29 cellular contexts compared by ENCODE assay signal in genomic region chr18:47978603-47979002, GRCh38.
"Had no signal": no experiment of that assay in that cellular context is flagged by ENCODE, and none has a peak within 500 bp of the region (broad histone marks: within the 10 kb centered on the region; RNA-seq: fewer than 3 reads in every experiment).

No MANE protein-coding gene starts in this region.

- H3K36me3 Mint-ChIP-seq: activated naive CD4-positive, alpha-beta T cell treated with anti-CD3 and anti-CD28 coated beads, Interleukin-2, amount 50 U/mL, for 24 hours; activated naive CD8-positive, alpha-beta T cell treated with anti-CD3 and anti-CD28 coated beads, Interleukin-2, amount 10 ng/mL, durations not matched to agents 7 days and 5 days had no signal

- H3K4me1 Mint-ChIP-seq: activated CD4-positive, alpha-beta T cell treated with anti-CD3 and anti-CD28 coated beads, Interleukin-2, amount 10 ng/mL, durations not matched to agents 24 days and 14 days; activated naive CD4-positive, alpha-beta T cell treated with anti-CD3 and anti-CD28 coated beads, Interleukin-2, amount 50 U/mL, for 24 hours; activated naive CD8-positive, alpha-beta T cell treated with anti-CD3 and anti-CD28 coated beads, Interleukin-2, amount 10 ng/mL, durations not matched to agents 7 days and 5 days; central memory CD8-positive, alpha-beta T cell had no signal

- H3K9me3 Mint-ChIP-seq: activated CD4-positive, alpha-beta T cell treated with anti-CD3 and anti-CD28 coated beads, Interleukin-2, amount 10 ng/mL, durations not matched to agents 24 days and 14 days; activated naive CD4-positive, alpha-beta T cell treated with anti-CD3 and anti-CD28 coated beads, Interleukin-2, amount 50 U/mL, for 24 hours; activated naive CD8-positive, alpha-beta T cell treated with anti-CD3 and anti-CD28 coated beads, Interleukin-2, amount 10 ng/mL, durations not matched to agents 7 days and 5 days; activated T-cell treated with anti-CD3 and anti-CD28 coated beads, Interleukin-2, amount 50 U/mL, for 24 hours; activated T-helper 2 cell treated with anti-CD3 and anti-CD28 coated beads, Interferon-gamma antibody, Interleukin-2, Interleukin-4, amounts not matched to agents 10 μg/mL and 5 μg/mL and 100 μg/mL, durations not matched to agents 14 hours and 24 hours and 36 hours; central memory CD8-positive, alpha-beta T cell had no signal

- DNase-seq: activated CD4-positive, alpha-beta T cell treated with anti-CD3 and anti-CD28 coated beads, Interleukin-2, amount 10 ng/mL, durations not matched to agents 24 days and 14 days; activated CD4-positive, alpha-beta T cell treated with anti-CD3 and anti-CD28 coated beads, Interleukin-2, amount 50 U/mL, for 48 hours; activated CD8-positive, alpha-beta T cell treated with anti-CD3 and anti-CD28 coated beads, Interleukin-2, amount 10 ng/mL, durations not matched to agents 7 days and 5 days; activated gamma-delta T cell; activated naive CD4-positive, alpha-beta T cell treated with Interleukin-2 at 50 U/mL for 16 hours; activated naive CD8-positive, alpha-beta T cell treated with anti-CD3 and anti-CD28 coated beads, Interleukin-2, amount 10 ng/mL, durations not matched to agents 7 days and 5 days; activated T-cell treated with anti-CD3 and anti-CD28 coated beads, Interleukin-2, amount 50 U/mL, for 24 hours; amygdala; Kasumi-1; KBM-7; MG63; MV-4-11; NCI-H1092; NCI-H146; NCI-H187; NCI-H2081; NCI-H2171; NCI-H510A; NCI-H526; NCI-H748 treated with DMSO at 0.1 percent for 48 hours; SHP77; SJCRH30; T1000 had no signal

- H3K36me3 ChIP-seq: ascending aorta, cardiac muscle cell, MG63, SJCRH30 had no signal

- H3K27ac Mint-ChIP-seq: activated CD4-positive, alpha-beta T cell treated with anti-CD3 and anti-CD28 coated beads, Interleukin-2, amount 10 ng/mL, durations not matched to agents 24 days and 14 days; activated CD8-positive, alpha-beta T cell treated with anti-CD3 and anti-CD28 coated beads, Interleukin-2, amount 10 ng/mL, durations not matched to agents 7 days and 5 days; activated naive CD4-positive, alpha-beta T cell treated with anti-CD3 and anti-CD28 coated beads, Interleukin-2, amount 50 U/mL, for 24 hours; activated naive CD8-positive, alpha-beta T cell treated with anti-CD3 and anti-CD28 coated beads, Interleukin-2, amount 10 ng/mL, durations not matched to agents 7 days and 5 days; activated T-cell treated with anti-CD3 and anti-CD28 coated beads, Interleukin-2, amount 50 U/mL, for 24 hours; activated T-helper 2 cell treated with anti-CD3 and anti-CD28 coated beads, Interferon-gamma antibody, Interleukin-2, Interleukin-4, amounts not matched to agents 10 μg/mL and 5 μg/mL and 100 μg/mL, durations not matched to agents 14 hours and 24 hours and 36 hours had no signal

- H3K27me3 ChIP-seq: ascending aorta, cardiac muscle cell, MG63, SJCRH30 had no signal

- H3K9me3 ChIP-seq: ascending aorta, MG63, SJCRH30 had no signal

- H3K4me3 Mint-ChIP-seq: activated CD4-positive, alpha-beta T cell treated with anti-CD3 and anti-CD28 coated beads, Interleukin-2, amount 10 ng/mL, durations not matched to agents 24 days and 14 days; activated CD8-positive, alpha-beta T cell treated with anti-CD3 and anti-CD28 coated beads, Interleukin-2, amount 10 ng/mL, durations not matched to agents 7 days and 5 days; activated naive CD4-positive, alpha-beta T cell treated with anti-CD3 and anti-CD28 coated beads, Interleukin-2, amount 50 U/mL, for 24 hours; activated naive CD8-positive, alpha-beta T cell treated with anti-CD3 and anti-CD28 coated beads, Interleukin-2, amount 10 ng/mL, durations not matched to agents 7 days and 5 days; activated T-cell treated with anti-CD3 and anti-CD28 coated beads, Interleukin-2, amount 50 U/mL, for 24 hours; central memory CD8-positive, alpha-beta T cell had no signal

- H3K4me3 ChIP-seq: ascending aorta, cardiac muscle cell, MG63, SJCRH30, SK-N-MC had no signal

- H3K4me1 ChIP-seq: ascending aorta, SJCRH30 had no signal

- H3K27ac ChIP-seq: ascending aorta, cardiac muscle cell, SJCRH30, SK-N-MC had no signal
